1 cellular context compared by ENCODE assay signal in the genomic region with DNA sequence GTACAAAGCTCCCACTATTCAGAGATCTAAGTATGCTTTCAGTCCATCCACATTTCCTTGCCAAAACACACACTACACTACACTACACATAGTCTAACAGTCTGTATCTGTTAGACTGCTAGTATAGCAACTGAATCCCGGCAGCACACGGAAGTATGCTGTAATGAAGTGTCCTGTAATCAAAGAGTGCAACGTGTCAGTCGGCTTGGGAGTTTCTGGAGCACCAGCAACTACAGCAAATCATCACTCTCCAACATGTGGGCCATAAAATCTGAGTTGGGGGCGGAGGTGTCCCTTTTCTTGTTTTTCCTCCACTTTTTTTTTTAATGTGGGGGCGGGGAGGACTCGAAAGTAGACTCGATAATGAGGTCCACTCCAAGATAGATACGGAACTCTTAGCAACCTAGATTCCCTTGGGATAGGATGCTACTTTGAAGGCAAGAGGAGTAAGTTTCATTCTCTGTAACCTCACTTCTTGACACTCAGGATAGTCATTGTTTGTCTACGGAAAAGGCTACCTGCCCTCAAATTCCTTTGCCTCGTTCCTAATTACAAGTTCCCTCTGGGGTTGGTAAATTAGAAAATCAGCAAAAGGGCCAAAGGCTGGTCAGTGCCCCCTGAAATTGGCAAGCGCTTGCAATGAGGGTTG.
TF ChIP-seq lines count a peak whose summit lies in the region.

No MANE protein-coding gene starts in this region.

TF ChIP-seq in WTC11, 78 proteins besides CTCF, POLR2A, EP300 and RAD21 (continued from another document):
- TF ChIP-seq, protein P1, sequence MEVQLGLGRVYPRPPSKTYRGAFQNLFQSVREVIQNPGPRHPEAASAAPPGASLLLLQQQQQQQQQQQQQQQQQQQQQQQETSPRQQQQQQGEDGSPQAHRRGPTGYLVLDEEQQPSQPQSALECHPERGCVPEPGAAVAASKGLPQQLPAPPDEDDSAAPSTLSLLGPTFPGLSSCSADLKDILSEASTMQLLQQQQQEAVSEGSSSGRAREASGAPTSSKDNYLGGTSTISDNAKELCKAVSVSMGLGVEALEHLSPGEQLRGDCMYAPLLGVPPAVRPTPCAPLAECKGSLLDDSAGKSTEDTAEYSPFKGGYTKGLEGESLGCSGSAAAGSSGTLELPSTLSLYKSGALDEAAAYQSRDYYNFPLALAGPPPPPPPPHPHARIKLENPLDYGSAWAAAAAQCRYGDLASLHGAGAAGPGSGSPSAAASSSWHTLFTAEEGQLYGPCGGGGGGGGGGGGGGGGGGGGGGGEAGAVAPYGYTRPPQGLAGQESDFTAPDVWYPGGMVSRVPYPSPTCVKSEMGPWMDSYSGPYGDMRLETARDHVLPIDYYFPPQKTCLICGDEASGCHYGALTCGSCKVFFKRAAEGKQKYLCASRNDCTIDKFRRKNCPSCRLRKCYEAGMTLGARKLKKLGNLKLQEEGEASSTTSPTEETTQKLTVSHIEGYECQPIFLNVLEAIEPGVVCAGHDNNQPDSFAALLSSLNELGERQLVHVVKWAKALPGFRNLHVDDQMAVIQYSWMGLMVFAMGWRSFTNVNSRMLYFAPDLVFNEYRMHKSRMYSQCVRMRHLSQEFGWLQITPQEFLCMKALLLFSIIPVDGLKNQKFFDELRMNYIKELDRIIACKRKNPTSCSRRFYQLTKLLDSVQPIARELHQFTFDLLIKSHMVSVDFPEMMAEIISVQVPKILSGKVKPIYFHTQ (CRISPR knock-in tag; IDR thresholded peaks at IDR 0.05): no peak
- TF ChIP-seq SMAD4 (CRISPR knock-in tag; IDR thresholded peaks at IDR 0.05): no peak
- TF ChIP-seq, protein P2, sequence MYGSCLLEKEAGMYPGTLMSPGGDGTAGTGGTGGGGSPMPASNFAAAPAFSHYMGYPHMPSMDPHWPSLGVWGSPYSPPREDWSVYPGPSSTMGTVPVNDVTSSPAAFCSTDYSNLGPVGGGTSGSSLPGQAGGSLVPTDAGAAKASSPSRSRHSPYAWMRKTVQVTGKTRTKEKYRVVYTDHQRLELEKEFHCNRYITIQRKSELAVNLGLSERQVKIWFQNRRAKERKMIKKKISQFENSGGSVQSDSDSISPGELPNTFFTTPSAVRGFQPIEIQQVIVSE (CRISPR knock-in tag; IDR thresholded peaks at IDR 0.05; ENCODE audit: borderline replicate concordance): no peak
